ENCODE assay signal across 21 cellular contexts in genomic region chr11:133776671-133777070, GRCh38.
"Had no signal": no experiment of that assay in that cellular context is flagged by ENCODE, and none has a peak within 500 bp of the region (broad histone marks: within the 10 kb centered on the region; RNA-seq: fewer than 3 reads in every experiment).

No MANE protein-coding gene starts in this region.

- H3K4me3 ChIP-seq: coronary artery, dorsolateral prefrontal cortex, esophagus squamous epithelium, gastrocnemius medialis, heart right ventricle, left lung, lower lobe of right lung, mucosa of descending colon had no signal

- H3K27ac ChIP-seq: coronary artery, esophagus squamous epithelium, gastrocnemius medialis, heart right ventricle, left lung, lower lobe of right lung had no signal

- H3K9me3 ChIP-seq: esophagus squamous epithelium, gastrocnemius medialis, left lung, lower lobe of right lung, mucosa of descending colon had no signal

- H3K36me3 ChIP-seq: esophagus squamous epithelium, gastrocnemius medialis, heart right ventricle, left lung, lower lobe of right lung had no signal

- DNase-seq: dermis blood vessel endothelial cell; dorsolateral prefrontal cortex; effector CD4-positive, alpha-beta T cell; effector memory CD4-positive, alpha-beta T cell; esophagus squamous epithelium; foreskin fibroblast; foreskin melanocyte; gastrocnemius medialis; glutamatergic neuron; head of caudate nucleus; heart right ventricle; hippocampal formation; left cardiac atrium; left lung; left ventricle myocardium superior; lower lobe of right lung; mesenchymal stem cell; mucosa of descending colon; naive B cell; naive thymus-derived CD8-positive, alpha-beta T cell had no signal

- H3K4me1 ChIP-seq: esophagus squamous epithelium, gastrocnemius medialis, heart right ventricle, left lung, lower lobe of right lung had no signal

- H3K27me3 ChIP-seq: gastrocnemius medialis had no signal
